Comparison of ENCODE assay signal across 11 cellular contexts in genomic region chr10:53209941-53210611, GRCh38.
DNase-seq lines count a peak whose midpoint lies in the region; ATAC-seq and FAIRE-seq lines count a peak whose summit lies in the region.
"Had no signal": no experiment of that assay in that cellular context is flagged by ENCODE, and none has a peak within 500 bp of the region (broad histone marks: within the 10 kb centered on the region; RNA-seq: fewer than 3 reads in every experiment).

No MANE protein-coding gene starts in this region.

- H3K9me3 ChIP-seq in NT2/D1 (ENCODE audit: insufficient read depth, low read length): peaks cover 5% of the 10 kb centered on the region; the same call in 1 of the 2 replicates
- H3K9me3 ChIP-seq in small intestine (ENCODE audit: control insufficient read depth, low read depth): no peaks in the 10 kb centered on the region
- H3K9me3 ChIP-seq: BLaER1 had no signal

- no peak overlapping the region for H3K9ac ChIP-seq in NT2/D1 (ENCODE audit: insufficient read length, low read depth)
- H3K9ac ChIP-seq: BLaER1 had no signal

- no peaks in the 10 kb centered on the region for H3K36me3 Mint-ChIP-seq in naive thymus-derived CD8-positive, alpha-beta T cell

- H3K36me3 ChIP-seq in NT2/D1 (ENCODE audit: insufficient read depth, insufficient read length, low read length) (no peaks in the 10 kb centered on the region), small intestine (ENCODE audit: control insufficient read depth in 2 of 2, insufficient read depth in 2 of 2, low read length in 2 of 2) (no peaks in the 10 kb centered on the region)
- H3K36me3 ChIP-seq: BLaER1 had no signal

- no peaks in the 10 kb centered on the region for H3K4me1 Mint-ChIP-seq in naive thymus-derived CD8-positive, alpha-beta T cell

- H3K4me1 ChIP-seq in NT2/D1 (ENCODE audit: insufficient read depth, insufficient read length): no peaks in the 10 kb centered on the region
- no peaks in the 10 kb centered on the region for H3K4me1 ChIP-seq in small intestine (ENCODE audit: control insufficient read depth in 2 of 2, insufficient read depth in 1 of 2, low read depth in 1 of 2, low read length in 1 of 2)
- H3K4me1 ChIP-seq: BLaER1 had no signal

- no peak overlapping the region for H3K27ac ChIP-seq in small intestine (ENCODE audit: low read depth in 1 of 2, low read length in 1 of 2)
- H3K27ac ChIP-seq: BLaER1 had no signal

- H3K27me3 Mint-ChIP-seq in naive thymus-derived CD8-positive, alpha-beta T cell: no peaks in the 10 kb centered on the region

- H3K4me3 ChIP-seq in NT2/D1 (ENCODE audit: insufficient read length, low read depth): no peak overlapping the region
- H3K4me3 ChIP-seq in small intestine (ENCODE audit: low read depth in 1 of 2, low read length in 2 of 2): no peak overlapping the region
- H3K4me3 ChIP-seq: BLaER1 had no signal

- peak; percentile 3 to 32 for DNase-seq in SHP77 (lab: John Stamatoyannopoulos, UW)
- no peak for DNase-seq in SHP77 treated with DMSO at 0.1 percent for 48 hours (lab: John Stamatoyannopoulos, UW)
- peak; percentile 20 for DNase-seq in NT2/D1 (ENCODE audit: low read depth, low spot score)
- DNase-seq in fibroblast of peridontal ligament (ENCODE audit: extremely low read depth): peak; percentile 5
- DNase-seq in small intestine: peak; percentile 13
- no peak for DNase-seq in NCI-H1048 (lab: John Stamatoyannopoulos, UW)
- DNase-seq in naive thymus-derived CD8-positive, alpha-beta T cell: no peak
- no peak for DNase-seq in hepatic stellate cell (ENCODE audit: low spot score)
- DNase-seq: cerebellar nuclear complex, Right ventricle myocardium superior had no signal

- no peak overlapping the region for H3K4me3 Mint-ChIP-seq in naive thymus-derived CD8-positive, alpha-beta T cell

- no peak for ATAC-seq in naive thymus-derived CD8-positive, alpha-beta T cell

- WGBS in small intestine, 3 donors: 55 to 63% (median 58%) methylated on average over 8 of the region's 8 CpGs

- H3K9me3 Mint-ChIP-seq in naive thymus-derived CD8-positive, alpha-beta T cell: peaks cover 0 to 12% (median 6%) of the 10 kb centered on the region in 9 donors

- H3K27ac Mint-ChIP-seq in naive thymus-derived CD8-positive, alpha-beta T cell: no peak overlapping the region

- POLR2A ChIA-PET in naive thymus-derived CD8-positive, alpha-beta T cell (lab: Charles Lee): no interaction called here

- H3K27me3 ChIP-seq in NT2/D1 (ENCODE audit: insufficient read depth, insufficient read length) (no peaks in the 10 kb centered on the region), small intestine (ENCODE audit: control insufficient read depth in 2 of 2, insufficient read depth in 2 of 2, low read length in 2 of 2) (no peaks in the 10 kb centered on the region)
- H3K27me3 ChIP-seq: BLaER1 had no signal

- no peak for FAIRE-seq in small intestine (lab: Jason Lieb, UNC)

Comparison
In these comparisons a context has a peak if more than half of its experiments do, and no peak if none do; other contexts are left out.
1. DNase-seq: peak in SHP77 (2 of 2), NT2/D1 (single experiment), fibroblast of peridontal ligament (single experiment) and small intestine (single experiment); none in SHP77 treated with DMSO at 0.1 percent for 48 hours (single experiment), NCI-H1048 (single experiment), naive thymus-derived CD8-positive, alpha-beta T cell (0 of 10) and hepatic stellate cell (single experiment).